1 cellular context compared by ENCODE assay signal in the genomic region with DNA sequence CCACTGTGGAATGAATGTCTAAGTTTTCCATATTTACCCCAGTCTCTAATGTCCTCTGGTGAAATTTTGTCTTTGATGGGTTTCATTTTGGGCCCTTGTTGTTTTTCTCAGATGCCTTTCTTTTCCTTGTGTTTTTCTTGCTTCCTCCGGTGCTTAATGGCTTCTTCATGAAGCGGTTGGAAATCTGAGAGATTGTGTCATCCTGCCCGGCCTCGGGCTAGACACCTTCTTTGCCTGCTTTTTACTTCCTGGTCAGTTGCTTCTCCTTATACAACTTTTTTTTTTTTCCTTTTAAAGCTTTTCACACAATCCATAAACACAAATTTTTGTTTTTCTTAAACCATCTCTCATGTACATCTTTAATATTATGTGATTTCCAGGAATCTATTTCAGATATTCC.
TF ChIP-seq lines count a peak whose summit lies in the region.

No MANE protein-coding gene starts in this region.

TF ChIP-seq in HepG2, 621 proteins besides CTCF, POLR2A, EP300 and RAD21:
- TF ChIP-seq SRY (CRISPR knock-in tag; IDR thresholded peaks at IDR 0.05) (no peak), TBP (CRISPR knock-in tag; IDR thresholded peaks at IDR 0.05) (no peak), SUZ12 (IDR thresholded peaks at IDR 0.05; ENCODE audit: low read depth, low read length) (no peak), ZNF572 (CRISPR knock-in tag; IDR thresholded peaks at IDR 0.05) (no peak), RARA (CRISPR knock-in tag; IDR thresholded peaks at IDR 0.05) (no peak), MED8 (CRISPR knock-in tag; IDR thresholded peaks at IDR 0.05; ENCODE audit: insufficient replicate concordance) (no peak), TP53 (CRISPR knock-in tag; conservative IDR thresholded peaks at IDR 0.05) (no peak)
- TF ChIP-seq, protein P1, sequence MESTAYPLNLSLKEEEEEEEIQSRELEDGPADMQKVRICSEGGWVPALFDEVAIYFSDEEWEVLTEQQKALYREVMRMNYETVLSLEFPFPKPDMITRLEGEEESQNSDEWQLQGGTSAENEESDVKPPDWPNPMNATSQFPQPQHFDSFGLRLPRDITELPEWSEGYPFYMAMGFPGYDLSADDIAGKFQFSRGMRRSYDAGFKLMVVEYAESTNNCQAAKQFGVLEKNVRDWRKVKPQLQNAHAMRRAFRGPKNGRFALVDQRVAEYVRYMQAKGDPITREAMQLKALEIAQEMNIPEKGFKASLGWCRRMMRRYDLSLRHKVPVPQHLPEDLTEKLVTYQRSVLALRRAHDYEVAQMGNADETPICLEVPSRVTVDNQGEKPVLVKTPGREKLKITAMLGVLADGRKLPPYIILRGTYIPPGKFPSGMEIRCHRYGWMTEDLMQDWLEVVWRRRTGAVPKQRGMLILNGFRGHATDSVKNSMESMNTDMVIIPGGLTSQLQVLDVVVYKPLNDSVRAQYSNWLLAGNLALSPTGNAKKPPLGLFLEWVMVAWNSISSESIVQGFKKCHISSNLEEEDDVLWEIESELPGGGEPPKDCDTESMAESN (CRISPR knock-in tag; conservative IDR thresholded peaks at IDR 0.05), result no peak
